7 cellular contexts compared by ENCODE assay signal in genomic region chr3:53346514-53346913, GRCh38. TPM values are rescaled to one million over a fixed set of nuclear protein-coding genes. Genes with fewer than 3 reads are reported as not detected.
DNase-seq lines count a peak whose midpoint lies in the region; ATAC-seq, FAIRE-seq and TF ChIP-seq lines count a peak whose summit lies in the region.

No MANE protein-coding gene starts in this region.

- no peak overlapping the region for H2AK5ac ChIP-seq in H1 (ENCODE audit: low read depth, low read length)

- no peak for TF ChIP-seq POLR2A in H1 (IDR thresholded peaks at IDR 0.05; ENCODE audit: control extremely low read depth in 1 of 2, low read depth in 2 of 2, low read length in 2 of 2)

- POLR2A ChIA-PET in H1 (lab: Charles Lee; ENCODE audit: partially characterized antibody) = interaction anchor here (1.5 to 2.2 kb wide), 7 partner anchors 9 to 124 kb away, joined by 3 to 10 read pairs (median 4); no protein-coding TSS in a partner anchor

- no peak overlapping the region for H2BK5ac ChIP-seq in H1 (ENCODE audit: low read depth, low read length)

- H3K9ac ChIP-seq in NT2/D1 (ENCODE audit: insufficient read length, low read depth) (peak overlapping the region; percentile 99), H1 (replicated peaks in 1 of 4; ENCODE audit: extremely low read depth in 1 of 4, low read depth in 3 of 4, low read length in 3 of 4) (peak overlapping the region; percentile 80 to 94 (median 88))

- H3K23me2 ChIP-seq in H1 (ENCODE audit: low read depth, low read length) = peaks cover 2% of the 10 kb centered on the region; the same call in 1 of the 2 replicates

- H3K4ac ChIP-seq in H1 (replicated peaks; ENCODE audit: insufficient read length, low read depth, low read length) = no peak overlapping the region

- no peaks in the 10 kb centered on the region for H3K4me1 ChIP-seq in NT2/D1 (ENCODE audit: insufficient read depth, insufficient read length)
- peaks cover 0 to 2% (median 0%) of the 10 kb centered on the region in 4 experiments; a peak in 2 of 7 replicates for H3K4me1 ChIP-seq in H1 (replicated peaks in 1 of 4; ENCODE audit: control insufficient read depth in 3 of 4, insufficient read depth in 4 of 4, low read length in 3 of 4)

- DNase-seq in GM12865 (ENCODE audit: low read depth) (peak; percentile 9), NT2/D1 (ENCODE audit: low read depth, low spot score) (no peak), H1 (ENCODE audit: low read depth in 1 of 2, low spot score in 2 of 2) (peak in 1 of 2 experiments; percentile 44), GF-D8 (lab: John Stamatoyannopoulos, UW) (no peak)
- no peak for DNase-seq in natural killer cell treated with Interleukin-12 subunit alpha and Interleukin-12 subunit beta and Interleukin-15 and Interleukin-18, amount 100 ng/mL, for 72 hours (ENCODE audit: low spot score)
- DNase-seq in effector CD8-positive, alpha-beta T cell (lab: John Stamatoyannopoulos, UW) = no peak

- H2AFZ ChIP-seq in H1 (ENCODE audit: low read length) = no peak overlapping the region

- TF ChIP-seq EP300 in H1 (IDR thresholded peaks at IDR 0.05; ENCODE audit: borderline replicate concordance in 1 of 2, low read depth in 2 of 2, low read length in 2 of 2) = no peak

- H3K56ac ChIP-seq in H1 (replicated peaks; ENCODE audit: insufficient read length, low read depth, low read length) = no peak overlapping the region

- no peak overlapping the region for H4K91ac ChIP-seq in H1 (replicated peaks; ENCODE audit: insufficient read length, low read length)

- H4K20me1 ChIP-seq in H1 (replicated peaks in 1 of 2; ENCODE audit: control insufficient read depth in 1 of 2, insufficient read depth in 2 of 2, low read length in 2 of 2) = no peaks in the 10 kb centered on the region

- H2BK12ac ChIP-seq in H1 (ENCODE audit: low read depth, low read length) = no peak overlapping the region

- H3K23ac ChIP-seq in H1 (ENCODE audit: insufficient read length) = no peak overlapping the region

- H3K4me2 ChIP-seq in H1 (ENCODE audit: insufficient read depth in 1 of 2, low read depth in 2 of 2, low read length in 2 of 2) = peak overlapping the region; percentile 80 to 93

- no peaks in the 10 kb centered on the region for H3K9me3 Mint-ChIP-seq in natural killer cell treated with Interleukin-12 subunit alpha and Interleukin-12 subunit beta and Interleukin-15 and Interleukin-18, amount 100 ng/mL, for 72 hours

- no peaks in the 10 kb centered on the region for H3K27me3 Mint-ChIP-seq in natural killer cell treated with Interleukin-12 subunit alpha and Interleukin-12 subunit beta and Interleukin-15 and Interleukin-18, amount 100 ng/mL, for 72 hours

- peak overlapping the region; percentile 96 to 97 for H3K27ac Mint-ChIP-seq in natural killer cell treated with Interleukin-12 subunit alpha and Interleukin-12 subunit beta and Interleukin-15 and Interleukin-18, amount 100 ng/mL, for 72 hours

- H3K4me3 ChIP-seq in GM12865 (ENCODE audit: low read depth, low read length) = peak overlapping the region; percentile 93
- peak overlapping the region; percentile 98 for H3K4me3 ChIP-seq in NT2/D1 (ENCODE audit: insufficient read length, low read depth)
- peak overlapping the region; percentile 78 to 99 (median 92) for H3K4me3 ChIP-seq in H1 (ENCODE audit: extremely low read depth in 1 of 4, insufficient read depth in 2 of 4, low read depth in 3 of 4, low read length in 4 of 4)

- no peak overlapping the region for H4K5ac ChIP-seq in H1 (ENCODE audit: insufficient read length, low read depth, low read length)

- H3K18ac ChIP-seq in H1 (ENCODE audit: extremely low read depth, low read length) = no peak overlapping the region

- peaks cover 14 to 39% of the 10 kb centered on the region in 2 donors for H3K4me1 Mint-ChIP-seq in natural killer cell treated with Interleukin-12 subunit alpha and Interleukin-12 subunit beta and Interleukin-15 and Interleukin-18, amount 100 ng/mL, for 72 hours (ENCODE audit: low read depth in 2 of 2)

- no peak for TF ChIP-seq RAD21 in H1 (IDR thresholded peaks at IDR 0.05 in 1 of 2, conservative IDR thresholded peaks at IDR 0.05 in 1 of 2; ENCODE audit: low read depth in 2 of 2, low read length in 2 of 2)

- no peaks in the 10 kb centered on the region for H3K27me3 ChIP-seq in NT2/D1 (ENCODE audit: insufficient read depth, insufficient read length)
- no peaks in the 10 kb centered on the region for H3K27me3 ChIP-seq in H1 (replicated peaks in 1 of 4; ENCODE audit: control insufficient read depth in 3 of 4, extremely low read depth in 1 of 4, insufficient read depth in 3 of 4, low read length in 3 of 4)

- no peak overlapping the region; the same call in 1 of the 2 replicates for H2BK15ac ChIP-seq in H1 (ENCODE audit: low read length)

- no peak for ATAC-seq in natural killer cell treated with Interleukin-12 subunit alpha and Interleukin-12 subunit beta and Interleukin-15 and Interleukin-18, amount 100 ng/mL, for 72 hours
- ATAC-seq in GM21786 (IDR thresholded peaks at IDR 0.05; ENCODE audit: unreplicated experiment) = no peak

- no peak overlapping the region for H2BK120ac ChIP-seq in H1 (replicated peaks; ENCODE audit: low read depth, low read length)

- H2BK20ac ChIP-seq in H1 (ENCODE audit: low read length) = no peak overlapping the region

- 0 out of 2 replicates have a peak overlapping the region, but pooled peaks have one; percentile 91 for H3K27ac ChIP-seq in H1 (ENCODE audit: low read depth, low read length)

- H3K14ac ChIP-seq in H1 (ENCODE audit: insufficient read length) = no peak overlapping the region

- no peaks in the 10 kb centered on the region for H3K79me1 ChIP-seq in H1 (ENCODE audit: low read depth, low read length)

- CTCF ChIA-PET in H1 (lab: Charles Lee; ENCODE audit: partially characterized antibody) = interaction anchor here (0.7 to 2.3 kb wide), 3 partner anchors 47 to 127 kb away, joined by 3 to 6 read pairs (median 5); no protein-coding TSS in a partner anchor

- no peak for FAIRE-seq in H1 (lab: Jason Lieb, UNC)

- WGBS in H1 (ENCODE audit: extremely low coverage in 1 of 2, insufficient coverage in 1 of 2, insufficient read length in 1 of 2, insufficient replicate concordance in 2 of 2, low coverage in 1 of 2, low lambda C conversion rate in 2 of 2, missing lambda C conversion rate in 1 of 2), 2 experiments = 12% methylated on average over 9 of the region's 9 CpGs; no CpG with 5 or more reads in 1 of the 2 experiments

- H3K79me2 ChIP-seq in H1 (ENCODE audit: control insufficient read depth in 1 of 2, insufficient read depth in 2 of 2, low read length in 2 of 2) = peaks cover 4 to 34% of the 10 kb centered on the region in 2 experiments

- no peak overlapping the region for H4K8ac ChIP-seq in H1 (ENCODE audit: extremely low read depth, insufficient read depth, low read length)

- peak overlapping the region; percentile 96 for H3K4me3 Mint-ChIP-seq in natural killer cell treated with Interleukin-12 subunit alpha and Interleukin-12 subunit beta and Interleukin-15 and Interleukin-18, amount 100 ng/mL, for 72 hours

- no peak for TF ChIP-seq CTCF in GM12865 (IDR thresholded peaks at IDR 0.05; ENCODE audit: insufficient read depth, low read depth, low read length, missing control alignments)
- TF ChIP-seq CTCF in H1 (IDR thresholded peaks at IDR 0.05; ENCODE audit: control extremely low read depth in 1 of 3, insufficient read depth in 1 of 3, low read depth in 1 of 3, low read length in 3 of 3) = no peak

- H3K9me3 ChIP-seq in NT2/D1 (ENCODE audit: insufficient read depth, low read length) = no peaks in the 10 kb centered on the region
- no peaks in the 10 kb centered on the region for H3K9me3 ChIP-seq in H1 (ENCODE audit: insufficient read depth in 2 of 2, low read depth in 1 of 2, low read length in 1 of 2)

- H3K36me3 ChIP-seq in NT2/D1 (ENCODE audit: insufficient read depth, insufficient read length, low read length) (peaks cover 29% of the 10 kb centered on the region), H1 (ENCODE audit: control insufficient read depth in 2 of 4, insufficient read depth in 4 of 4, low read length in 3 of 4) (peaks cover 2 to 18% (median 10%) of the 10 kb centered on the region in 4 experiments; a peak in 6 of 8 replicates)

- H3K36me3 Mint-ChIP-seq in natural killer cell treated with Interleukin-12 subunit alpha and Interleukin-12 subunit beta and Interleukin-15 and Interleukin-18, amount 100 ng/mL, for 72 hours = peaks cover 13% of the 10 kb centered on the region

TF ChIP-seq in H1, 55 proteins besides CTCF, POLR2A, EP300 and RAD21 (continues in another document):
- no peak for TF ChIP-seq SP2 (IDR thresholded peaks at IDR 0.05; ENCODE audit: low read length)
- no peak for TF ChIP-seq YY1 (IDR thresholded peaks at IDR 0.05; ENCODE audit: low read depth, low read length)
- TF ChIP-seq E2F6 (IDR thresholded peaks at IDR 0.05) = no peak

RNA-seq across cellular contexts. Expression of gene DCP1A, which starts 0.8 kb away (rescaled TPM):
- total RNA-seq in H1 (2021; fragmentation: NEBNext Ultra II Directional; extraction: Animal tissue kit (Norgen Biotek cat#: 25700)) = 15.1 and 15.9 TPM in 2 replicates
- 12.9 and 13.2 TPM in 2 replicates for polyA plus RNA-seq in H1 (2011; rRNA removed)
- polyA plus RNA-seq in H1 (2011; cell fraction: cytosol; rRNA removed) = 15.3 TPM
- polyA plus RNA-seq in H1 (2011; cell fraction: nucleus; rRNA removed) = 19.5 TPM
- polyA plus RNA-seq in H1 (2012, experiment 1 of 2) = 8.8 to 11.5 TPM (median 9.4 TPM) in 4 replicates
- polyA plus RNA-seq in H1 (2012, experiment 2 of 2) = 1.9 TPM
- polyA plus RNA-seq in H1 (2013, experiment 1 of 2) = 20.0 TPM
- polyA plus RNA-seq in H1 (2013, experiment 2 of 2) = 19.2 TPM
- 71.1 and 81.2 TPM in 2 replicates for polyA minus RNA-seq in H1 (2011; rRNA and poly(A)+ RNA removed)
- polyA minus RNA-seq in H1 (2011; cell fraction: cytosol; rRNA and poly(A)+ RNA removed) = 33.2 TPM
- polyA minus RNA-seq in H1 (2011; cell fraction: nucleus; rRNA and poly(A)+ RNA removed) = 53.1 TPM
- total RNA-seq in natural killer cell treated with Interleukin-12 subunit alpha and Interleukin-12 subunit beta and Interleukin-15 and Interleukin-18, amount 100 ng/mL, for 72 hours = 10 to 100 TPM; 28.3 to 31.1 TPM
